Comparison of ENCODE assay signal across 13 cellular contexts in genomic region chr4:3671571-3672464, GRCh38.
DNase-seq lines count a peak whose midpoint lies in the region; ATAC-seq, FAIRE-seq and TF ChIP-seq lines count a peak whose summit lies in the region.
"Had no signal": no experiment of that assay in that cellular context is flagged by ENCODE, and none has a peak within 500 bp of the region (broad histone marks: within the 10 kb centered on the region; RNA-seq: fewer than 3 reads in every experiment).

No MANE protein-coding gene starts in this region.

- H3K4me1 ChIP-seq in A549 = peaks cover 9% of the 10 kb centered on the region; the same call in 1 of the 3 replicates
- H3K4me1 ChIP-seq in kidney (ENCODE audit: control insufficient read depth in 1 of 2, insufficient read depth in 1 of 2, low read depth in 1 of 2, low read length in 2 of 2) = peaks cover 0 to 5% of the 10 kb centered on the region in 2 donors
- no peaks in the 10 kb centered on the region for H3K4me1 ChIP-seq in vagina

- H3K9me3 ChIP-seq in A549 (peaks cover 4% of the 10 kb centered on the region; the same call in 1 of the 3 replicates), kidney (ENCODE audit: control insufficient read depth in 1 of 2, low read length in 2 of 2) (peaks cover 0 to 4% of the 10 kb centered on the region in 2 donors), vagina (no peaks in the 10 kb centered on the region)
- H3K9me3 ChIP-seq: MG63 had no signal

- intact Hi-C loops in kidney (cut with DNase I) = no loop called here
- intact Hi-C loops in vagina (cut with DNase I) = no loop called here

- peak; percentile 28 to 31 for DNase-seq in A549 (ENCODE audit: low read depth in 1 of 2, low spot score in 1 of 2)
- DNase-seq in DMS53 (lab: John Stamatoyannopoulos, UW) = peak; percentile 82
- peak; percentile 10 for DNase-seq in NCI-H69 (lab: John Stamatoyannopoulos, UW)
- peak; percentile 31 for DNase-seq in kidney
- DNase-seq in stimulated activated naive CD4-positive, alpha-beta T cell (lab: John Stamatoyannopoulos, UW) = no peak
- no peak for DNase-seq in vagina (ENCODE audit: extremely low spot score in 2 of 2)
- DNase-seq: activated T-cell treated with anti-CD3 and anti-CD28 coated beads, Interleukin-2, amount 50 U/mL, for 1 hour; AML-193; immature natural killer cell; MG63 had no signal

- no peak overlapping the region for H3K9ac ChIP-seq in kidney (ENCODE audit: low read length in 2 of 2)

- no peak for TF ChIP-seq POLR2A in A549 (IDR thresholded peaks at IDR 0.05; ENCODE audit: low read length)
- no peak for TF ChIP-seq POLR2A in vagina (IDR thresholded peaks at IDR 0.05)

- TF ChIP-seq CTCF in A549 (IDR thresholded peaks at IDR 0.05) (no peak), kidney (IDR thresholded peaks at IDR 0.05; ENCODE audit: borderline replicate concordance, extremely low read depth, insufficient read depth) (no peak), vagina (IDR thresholded peaks at IDR 0.05) (no peak)

- POLR2A ChIA-PET in A549 (lab: Yijun Ruan, JAX) = no interaction called here

- ATAC-seq in A549 (peak; percentile 51 to 59; a peak in 3 of 6 replicates), GM18909 (IDR thresholded peaks at IDR 0.05; ENCODE audit: poor library complexity, unreplicated experiment) (no peak)
- ATAC-seq: activated naive CD4-positive, alpha-beta T cell treated with anti-CD3 and anti-CD28 coated beads, Interleukin-2, amount 50 U/mL, for 72 hours had no signal

- TF ChIP-seq RAD21 in A549 (conservative IDR thresholded peaks at IDR 0.05 in 1 of 2, IDR thresholded peaks at IDR 0.05 in 1 of 2) = no peak

- no peaks in the 10 kb centered on the region for H3K36me3 ChIP-seq in kidney (ENCODE audit: control insufficient read depth in 1 of 2, insufficient read depth in 2 of 2, low read length in 2 of 2)
- H3K36me3 ChIP-seq in vagina = no peaks in the 10 kb centered on the region
- H3K36me3 ChIP-seq: MG63 had no signal

- no peak for TF ChIP-seq EP300 in A549 (IDR thresholded peaks at IDR 0.05)

- H3K4me2 ChIP-seq in A549 = peak overlapping the region; percentile 53

- H3K4me3 ChIP-seq in A549 (no peak overlapping the region), kidney (ENCODE audit: low read length in 2 of 2) (no peak overlapping the region), vagina (no peak overlapping the region)
- H3K4me3 ChIP-seq: MG63 had no signal

- H3K27ac ChIP-seq in A549 (no peak overlapping the region), kidney (ENCODE audit: low read depth in 2 of 2, low read length in 2 of 2) (no peak overlapping the region), vagina (no peak overlapping the region)

- CTCF ChIA-PET in A549 (lab: Yijun Ruan, JAX) = no interaction called here

- WGBS in A549 (ENCODE audit: missing lambda C conversion rate) = 16% methylated on average over 10 of the region's 12 CpGs

- H3K27me3 ChIP-seq in vagina = no peaks in the 10 kb centered on the region
- H3K27me3 ChIP-seq: MG63 had no signal

- FAIRE-seq in A549 (lab: Jason Lieb, UNC) (no peak), kidney (lab: Jason Lieb, UNC) (no peak)
- FAIRE-seq: H1 had no signal

TF ChIP-seq in A549, 52 proteins besides CTCF, POLR2A, EP300 and RAD21:
- TF ChIP-seq JUNB (IDR thresholded peaks at IDR 0.05) = peak; percentile 60; the same call in 1 of the 2 replicates
- peak; percentile 57; the same call in 1 of the 2 replicates for TF ChIP-seq GATA3 (IDR thresholded peaks at IDR 0.05; ENCODE audit: borderline replicate concordance)
- TF ChIP-seq RCOR1 (IDR thresholded peaks at IDR 0.05; ENCODE audit: low read depth, low read length) = no peak
- 0 out of 4 replicates have a peak, but pooled peaks of 1 of the 2 experiments have one; percentile 6 for TF ChIP-seq CEBPB (IDR thresholded peaks at IDR 0.05)
- TF ChIP-seq, protein P1, sequence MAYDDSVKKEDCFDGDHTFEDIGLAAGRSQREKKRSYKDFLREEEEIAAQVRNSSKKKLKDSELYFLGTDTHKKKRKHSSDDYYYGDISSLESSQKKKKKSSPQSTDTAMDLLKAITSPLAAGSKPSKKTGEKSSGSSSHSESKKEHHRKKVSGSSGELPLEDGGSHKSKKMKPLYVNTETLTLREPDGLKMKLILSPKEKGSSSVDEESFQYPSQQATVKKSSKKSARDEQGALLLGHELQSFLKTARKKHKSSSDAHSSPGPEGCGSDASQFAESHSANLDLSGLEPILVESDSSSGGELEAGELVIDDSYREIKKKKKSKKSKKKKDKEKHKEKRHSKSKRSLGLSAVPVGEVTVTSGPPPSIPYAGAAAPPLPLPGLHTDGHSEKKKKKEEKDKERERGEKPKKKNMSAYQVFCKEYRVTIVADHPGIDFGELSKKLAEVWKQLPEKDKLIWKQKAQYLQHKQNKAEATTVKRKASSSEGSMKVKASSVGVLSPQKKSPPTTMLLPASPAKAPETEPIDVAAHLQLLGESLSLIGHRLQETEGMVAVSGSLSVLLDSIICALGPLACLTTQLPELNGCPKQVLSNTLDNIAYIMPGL (CRISPR knock-in tag; IDR thresholded peaks at IDR 0.05; ENCODE audit: borderline replicate concordance) = no peak
- TF ChIP-seq FOSL2 (IDR thresholded peaks at IDR 0.05) = peak; percentile 49
- TF ChIP-seq FOSL2 (CRISPR knock-in tag; IDR thresholded peaks at IDR 0.05) = peak; percentile 75
- no peak for TF ChIP-seq E2F6 (IDR thresholded peaks at IDR 0.05; ENCODE audit: borderline replicate concordance, low read depth)

Comparison
In these comparisons a context has a peak if more than half of its experiments do, and no peak if none do; other contexts are left out.
1. DNase-seq: peak in A549 (2 of 2), DMS53 (single experiment), NCI-H69 (single experiment) and kidney (single experiment); none in stimulated activated naive CD4-positive, alpha-beta T cell (0 of 6) and vagina (0 of 2).